Comparison of ENCODE assay signal across 15 cellular contexts in the genomic region with DNA sequence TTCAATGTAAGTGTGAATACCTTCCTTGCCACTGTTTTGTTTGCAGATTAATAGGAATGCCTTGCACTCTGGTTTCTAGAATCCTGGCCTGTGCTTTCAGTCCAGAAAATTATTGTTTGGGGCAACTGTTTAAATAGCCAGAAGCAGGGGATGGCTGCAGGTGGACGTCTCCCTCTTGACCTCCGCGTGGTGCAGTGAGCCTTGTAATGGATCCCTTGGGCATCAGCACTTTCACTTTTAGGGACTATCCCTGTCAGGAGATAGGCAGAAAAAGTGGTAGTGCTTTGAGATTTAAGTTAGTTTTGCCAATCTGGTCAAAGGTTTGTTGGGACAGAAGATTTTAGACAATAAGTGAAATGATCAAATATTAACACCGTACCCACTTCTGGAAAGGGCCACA.
DNase-seq lines count a peak whose midpoint lies in the region; ATAC-seq, FAIRE-seq and TF ChIP-seq lines count a peak whose summit lies in the region.
"Had no signal": no experiment of that assay in that cellular context is flagged by ENCODE, and none has a peak within 500 bp of the region (broad histone marks: within the 10 kb centered on the region; RNA-seq: fewer than 3 reads in every experiment).

No MANE protein-coding gene starts in this region.

- CTCF ChIA-PET in activated naive CD4-positive, alpha-beta T cell treated with anti-CD3 and anti-CD28 coated beads for 36 hours (lab: Charles Lee) = interaction anchor here (0.6 kb wide), 1 partner anchor 49 kb away, joined by 4 read pairs; no protein-coding TSS in a partner anchor
- CTCF ChIA-PET in K562 (lab: Yijun Ruan, JAX; ENCODE audit: low intra/inter-chr PET ratio) = no interaction called here

- H3K27ac ChIP-seq in K562 (ENCODE audit: extremely low read depth, low read depth, low read length) (no peak overlapping the region), right lobe of liver (peak overlapping the region in 1 of 3 donors; percentile 41)
- H3K27ac ChIP-seq: RWPE1 had no signal

- peak overlapping the region; percentile 20 for H3K27ac Mint-ChIP-seq in activated naive CD4-positive, alpha-beta T cell treated with anti-CD3 and anti-CD28 coated beads, Interleukin-2, amount 50 U/mL, for 24 hours
- H3K27ac Mint-ChIP-seq in activated naive CD4-positive, alpha-beta T cell treated with anti-CD3 and anti-CD28 coated beads for 36 hours = no peak overlapping the region

- H3K79me2 ChIP-seq in K562 (ENCODE audit: control insufficient read depth, insufficient read depth, low read length) = no peaks in the 10 kb centered on the region

- DNase-seq in activated naive CD4-positive, alpha-beta T cell treated with anti-CD3 and anti-CD28 coated beads for 36 hours = no peak
- DNase-seq in K562 (ENCODE audit: extremely low read depth in 1 of 4, low spot score in 3 of 4) = no peak
- peak in 2 of 3 donors; percentile 38 to 53 for DNase-seq in right lobe of liver
- DNase-seq in omental fat pad (ENCODE audit: low spot score) = no peak
- DNase-seq in HuH-7.5 (ENCODE audit: low spot score) = no peak
- DNase-seq in nucleus accumbens (lab: John Stamatoyannopoulos, UW) = no peak
- DNase-seq: Calu3; CD4-positive, CD25-positive, alpha-beta regulatory T cell; DMS53; NCI-H1105 treated with DMSO at 0.1 percent for 48 hours; NCI-H1694 treated with DMSO at 0.1 percent for 48 hours; NCI-H526 treated with DMSO at 0.1 percent for 48 hours; PC-3 had no signal

- no peak for TF ChIP-seq EP300 in K562 (IDR thresholded peaks at IDR 0.05; ENCODE audit: low read length)

- in situ Hi-C loops in K562 (cut with MboI) = no loop called here

- H3K4me1 ChIP-seq in K562 (replicated peaks in 1 of 2; ENCODE audit: control insufficient read depth in 2 of 2, insufficient read depth in 2 of 2, low read length in 2 of 2) = peaks cover 0 to 13% of the 10 kb centered on the region in 2 experiments; a peak in 4 of 5 replicates
- H3K4me1 ChIP-seq in right lobe of liver = peaks cover 0 to 14% (median 5%) of the 10 kb centered on the region in 4 donors

- ATAC-seq in K562 (peak; percentile 40; the same call in 1 of the 3 replicates), right lobe of liver (peak; percentile 91 to 94 (median 94)), omental fat pad (ENCODE audit: low FRiP score) (no peak)
- ATAC-seq: PC-3 had no signal

- TF ChIP-seq POLR2A in K562 (conservative IDR thresholded peaks at IDR 0.05) (no peak), right lobe of liver (IDR thresholded peaks at IDR 0.05) (no peak)

- 0 out of 3 replicates have a peak, but pooled peaks cover 2% of the 10 kb centered on the region for H3K36me3 ChIP-seq in K562 (ENCODE audit: control insufficient read depth, insufficient read depth, low read length)
- H3K36me3 ChIP-seq in right lobe of liver = no peaks in the 10 kb centered on the region

- 85% methylated on average over 4 of the region's 4 CpGs for WGBS in K562 (ENCODE audit: insufficient coverage, low coverage, missing lambda C conversion rate)
- 31% methylated on average over 4 of the region's 4 CpGs for WGBS in right lobe of liver (ENCODE audit: insufficient coverage, low coverage, low lambda C conversion rate, missing lambda C conversion rate)

- no peaks in the 10 kb centered on the region for H3K9me3 Mint-ChIP-seq in activated naive CD4-positive, alpha-beta T cell treated with anti-CD3 and anti-CD28 coated beads, Interleukin-2, amount 50 U/mL, for 24 hours
- H3K9me3 Mint-ChIP-seq in activated naive CD4-positive, alpha-beta T cell treated with anti-CD3 and anti-CD28 coated beads for 36 hours = no peaks in the 10 kb centered on the region
- H3K9me3 Mint-ChIP-seq: CD4-positive, CD25-positive, alpha-beta regulatory T cell had no signal

- H3K4me1 Mint-ChIP-seq in activated naive CD4-positive, alpha-beta T cell treated with anti-CD3 and anti-CD28 coated beads, Interleukin-2, amount 50 U/mL, for 24 hours = peaks cover 18% of the 10 kb centered on the region
- H3K4me1 Mint-ChIP-seq in activated naive CD4-positive, alpha-beta T cell treated with anti-CD3 and anti-CD28 coated beads for 36 hours (ENCODE audit: low read depth) = peaks cover 17% of the 10 kb centered on the region

- H3K27me3 Mint-ChIP-seq in activated naive CD4-positive, alpha-beta T cell treated with anti-CD3 and anti-CD28 coated beads, Interleukin-2, amount 50 U/mL, for 24 hours = no peaks in the 10 kb centered on the region
- H3K27me3 Mint-ChIP-seq in activated naive CD4-positive, alpha-beta T cell treated with anti-CD3 and anti-CD28 coated beads for 36 hours (ENCODE audit: low read depth) = no peaks in the 10 kb centered on the region
- H3K27me3 Mint-ChIP-seq: CD4-positive, CD25-positive, alpha-beta regulatory T cell had no signal

- no peak for FAIRE-seq in K562 (lab: Jason Lieb, UNC)

- TF ChIP-seq CTCF in K562 (IDR thresholded peaks at IDR 0.05 in 2 of 3, conservative IDR thresholded peaks at IDR 0.05 in 1 of 3; ENCODE audit: insufficient read depth in 2 of 3, low read depth in 1 of 3, low read length in 3 of 3) (peak in 2 of 3 experiments; percentile 9 to 30; a peak in 1 of 6 replicates), right lobe of liver (IDR thresholded peaks at IDR 0.05) (peak in 2 of 4 donors; percentile 4 to 11), omental fat pad (IDR thresholded peaks at IDR 0.05) (no peak)

- intact Hi-C loops in activated naive CD4-positive, alpha-beta T cell treated with anti-CD3 and anti-CD28 coated beads for 36 hours (cut with micrococcal nuclease) = no loop called here
- intact Hi-C loops in K562 (cut with micrococcal nuclease) = no loop called here
- intact Hi-C loops in right lobe of liver (cut with DNase I) = no loop called here

- no TSS peak for BruUV-seq in K562 (replicated peaks; lab: Mats Ljungman, UMichigan)

- no peak overlapping the region for H3K4me2 ChIP-seq in K562 (ENCODE audit: insufficient read depth, low read length)

- H3K4me3 ChIP-seq in K562 = no peak overlapping the region
- H3K4me3 ChIP-seq in right lobe of liver = no peak overlapping the region

- H3K9me3 ChIP-seq in K562 (replicated peaks; ENCODE audit: control insufficient read depth, insufficient read depth, low read depth, low read length) (no peaks in the 10 kb centered on the region), right lobe of liver (no peaks in the 10 kb centered on the region)

- no peak overlapping the region for H3K4me3 Mint-ChIP-seq in activated naive CD4-positive, alpha-beta T cell treated with anti-CD3 and anti-CD28 coated beads, Interleukin-2, amount 50 U/mL, for 24 hours
- H3K4me3 Mint-ChIP-seq in activated naive CD4-positive, alpha-beta T cell treated with anti-CD3 and anti-CD28 coated beads for 36 hours = no peak overlapping the region
- H3K4me3 Mint-ChIP-seq: CD4-positive, CD25-positive, alpha-beta regulatory T cell had no signal

- H4K20me1 ChIP-seq in K562 (replicated peaks; ENCODE audit: control insufficient read depth, insufficient read depth, low read length) = no peaks in the 10 kb centered on the region

- peak in 1 of 2 experiments; percentile 37; a peak in 2 of 4 replicates for TF ChIP-seq RAD21 in K562 (CRISPR knock-in tag; conservative IDR thresholded peaks at IDR 0.05 in 1 of 2, IDR thresholded peaks at IDR 0.05 in 1 of 2)

- POLR2A ChIA-PET in K562 (lab: Yijun Ruan, JAX) = interaction anchor here (0.6 kb wide), 1 partner anchor 184 kb away, joined by 3 read pairs; no protein-coding TSS in a partner anchor

- no peak overlapping the region for H2AFZ ChIP-seq in K562 (ENCODE audit: low read depth, low read length)

- H3K9ac ChIP-seq in K562 (ENCODE audit: insufficient read depth in 1 of 2, low read depth in 2 of 2, low read length in 2 of 2) = no peak overlapping the region

- H3K27me3 ChIP-seq in K562 (ENCODE audit: control insufficient read depth in 2 of 2, insufficient read depth in 2 of 2, low read length in 2 of 2) (no peaks in the 10 kb centered on the region), right lobe of liver (no peaks in the 10 kb centered on the region)

- no peaks in the 10 kb centered on the region for H3K9me1 ChIP-seq in K562 (ENCODE audit: control insufficient read depth, insufficient read depth, low read length)

- H3K36me3 Mint-ChIP-seq in activated naive CD4-positive, alpha-beta T cell treated with anti-CD3 and anti-CD28 coated beads, Interleukin-2, amount 50 U/mL, for 24 hours = peaks cover 44% of the 10 kb centered on the region
- peaks cover 31% of the 10 kb centered on the region for H3K36me3 Mint-ChIP-seq in activated naive CD4-positive, alpha-beta T cell treated with anti-CD3 and anti-CD28 coated beads for 36 hours (ENCODE audit: low read depth)

TF ChIP-seq in K562, 482 proteins besides CTCF, POLR2A, EP300 and RAD21 (continues in another document):
- no peak for TF ChIP-seq BRF1 (IDR thresholded peaks at IDR 0.05; ENCODE audit: borderline replicate concordance, extremely low read depth, insufficient read length)
- TF ChIP-seq DPF2 (IDR thresholded peaks at IDR 0.05) = no peak
- no peak for TF ChIP-seq SRF (CRISPR knock-in tag; IDR thresholded peaks at IDR 0.05)
- TF ChIP-seq SOX6 (IDR thresholded peaks at IDR 0.05) = no peak
- no peak for TF ChIP-seq PCBP2 (IDR thresholded peaks at IDR 0.05; ENCODE audit: low read depth, low read length, poor library complexity, severe bottlenecking)
- no peak for TF ChIP-seq ZNF639 (CRISPR knock-in tag; conservative IDR thresholded peaks at IDR 0.05 in 1 of 2, IDR thresholded peaks at IDR 0.05 in 1 of 2)
- no peak for TF ChIP-seq FOXA1 (IDR thresholded peaks at IDR 0.05; ENCODE audit: borderline replicate concordance)

Comparison
In these comparisons a context has a peak if more than half of its experiments do, and no peak if none do; other contexts are left out.
1. DNase-seq: peak in right lobe of liver (2 of 3); none in activated naive CD4-positive, alpha-beta T cell treated with anti-CD3 and anti-CD28 coated beads for 36 hours (single experiment), K562 (0 of 4), omental fat pad (single experiment), HuH-7.5 (single experiment) and nucleus accumbens (0 of 56).
2. CTCF ChIP-seq: peak in K562 (2 of 3); none in omental fat pad (0 of 3).